Comparison of ENCODE assay signal across 9 cellular contexts in the genomic region with DNA sequence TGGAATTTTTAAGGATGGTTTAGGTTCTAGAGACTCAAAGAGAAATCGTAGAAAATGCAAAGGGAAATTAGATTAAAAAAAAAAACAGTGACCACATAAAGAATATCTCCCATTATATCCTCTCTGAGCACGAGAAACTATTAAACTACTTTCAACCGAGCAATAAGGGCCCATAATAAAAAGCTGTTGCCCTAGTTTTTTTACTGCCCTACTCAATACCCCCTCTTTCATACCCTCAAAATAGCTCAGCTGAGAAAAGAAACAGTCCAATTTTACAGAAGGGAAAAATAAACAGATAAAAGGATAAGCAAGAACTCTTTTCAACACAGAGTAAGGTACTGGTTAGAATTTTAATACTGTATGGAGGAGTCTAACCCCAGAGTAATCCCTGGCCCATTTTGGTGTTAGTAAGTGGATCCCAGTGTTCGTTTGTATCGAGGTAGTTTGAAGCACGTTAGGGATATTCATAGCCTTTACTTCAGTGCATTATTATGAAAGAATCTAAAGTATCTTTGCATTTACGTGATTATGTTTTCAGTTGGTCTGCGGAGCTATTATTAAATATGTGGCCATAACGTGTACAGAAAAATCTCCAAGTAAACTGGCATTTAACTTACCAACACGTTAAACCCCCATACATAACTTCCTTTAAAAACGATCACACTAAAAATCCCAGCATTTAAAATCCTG. TPM values are rescaled to one million over a fixed set of nuclear protein-coding genes. Genes with fewer than 3 reads are reported as not detected.
DNase-seq lines count a peak whose midpoint lies in the region; ATAC-seq and TF ChIP-seq lines count a peak whose summit lies in the region.
"Had no signal": no experiment of that assay in that cellular context is flagged by ENCODE, and none has a peak within 500 bp of the region (broad histone marks: within the 10 kb centered on the region; RNA-seq: fewer than 3 reads in every experiment).

No MANE protein-coding gene starts in this region.

- peak overlapping the region; percentile 78 to 97 (median 92) for H3K27ac ChIP-seq in Peyer's patch
- H3K27ac ChIP-seq in esophagus muscularis mucosa (replicated peaks in 1 of 4): peak overlapping the region; percentile 93 to 99 (median 96)
- peak overlapping the region; percentile 96 for H3K27ac ChIP-seq in rectal smooth muscle tissue (ENCODE audit: low read depth, low read length)

- DNase-seq in GM12865 (ENCODE audit: low read depth) (no peak), Peyer's patch (no peak), esophagus muscularis mucosa (ENCODE audit: extremely low spot score) (no peak), superior temporal gyrus (ENCODE audit: extremely low spot score) (no peak)

- no peak for ATAC-seq in HG03108 (IDR thresholded peaks at IDR 0.05; ENCODE audit: unreplicated experiment)
- ATAC-seq in GM19463 (IDR thresholded peaks at IDR 0.05; ENCODE audit: unreplicated experiment): no peak
- no peak for ATAC-seq in GM19324 (IDR thresholded peaks at IDR 0.05; ENCODE audit: low FRiP score, unreplicated experiment)

- H3K4me1 ChIP-seq in Peyer's patch: peaks cover 0 to 28% (median 4%) of the 10 kb centered on the region in 4 donors
- peaks cover 28 to 78% (median 64%) of the 10 kb centered on the region in 4 donors for H3K4me1 ChIP-seq in esophagus muscularis mucosa
- H3K4me1 ChIP-seq in rectal smooth muscle tissue (ENCODE audit: control insufficient read depth, insufficient read depth, low read length): peaks cover 15% of the 10 kb centered on the region

- H3K36me3 ChIP-seq in Peyer's patch: no peaks in the 10 kb centered on the region
- H3K36me3 ChIP-seq in esophagus muscularis mucosa: no peaks in the 10 kb centered on the region
- no peaks in the 10 kb centered on the region for H3K36me3 ChIP-seq in rectal smooth muscle tissue (ENCODE audit: control insufficient read depth, insufficient read depth, low read length)

- H3K9ac ChIP-seq in rectal smooth muscle tissue (ENCODE audit: low read length): peak overlapping the region; percentile 83

- TF ChIP-seq CTCF in GM12865 (IDR thresholded peaks at IDR 0.05; ENCODE audit: insufficient read depth, low read depth, low read length, missing control alignments): no peak
- TF ChIP-seq CTCF in Peyer's patch (IDR thresholded peaks at IDR 0.05): no peak
- TF ChIP-seq CTCF in esophagus muscularis mucosa (IDR thresholded peaks at IDR 0.05): no peak

- WGBS in esophagus muscularis mucosa: 33% methylated on average over 11 of the region's 11 CpGs

- intact Hi-C loops in esophagus muscularis mucosa (cut with DNase I): loop anchor here (2.0 to 5.0 kb wide), 2 partner anchors 63 to 83 kb away; partner anchors contain the start of gene RFESD

- TF ChIP-seq EP300 in esophagus muscularis mucosa (IDR thresholded peaks at IDR 0.05): no peak

- H3K9me3 ChIP-seq in Peyer's patch (no peaks in the 10 kb centered on the region), esophagus muscularis mucosa (no peaks in the 10 kb centered on the region)

- H3K4me3 ChIP-seq in GM12865 (ENCODE audit: low read depth, low read length) (peak overlapping the region; percentile 63), Peyer's patch (peak overlapping the region; percentile 54 to 93 (median 83)), esophagus muscularis mucosa (peak overlapping the region; percentile 72 to 92 (median 76)), rectal smooth muscle tissue (ENCODE audit: low read length) (peak overlapping the region; percentile 94)

- H3K27me3 ChIP-seq in Peyer's patch (no peaks in the 10 kb centered on the region), esophagus muscularis mucosa (no peaks in the 10 kb centered on the region), rectal smooth muscle tissue (ENCODE audit: control insufficient read depth, insufficient read depth, low read length) (no peaks in the 10 kb centered on the region)

- no peak for TF ChIP-seq POLR2A in Peyer's patch (IDR thresholded peaks at IDR 0.05)
- no peak for TF ChIP-seq POLR2A in esophagus muscularis mucosa (IDR thresholded peaks at IDR 0.05; ENCODE audit: low read depth)

RNA-seq across cellular contexts. Expression of gene RHOBTB3, which starts 1.0 kb away (rescaled TPM):
- total RNA-seq in Peyer's patch (10 to 100 TPM; 40.1 to 95.7 (median 71.0) TPM), esophagus muscularis mucosa (100 to 1,000 TPM in 1 of 4 donors, 10 to 100 TPM in 3; 72.9 to 165 (median 89.2) TPM)

RNA-seq across cellular contexts. Expression of gene SPATA9, which starts 47.4 kb away (rescaled TPM):
- total RNA-seq in Peyer's patch (not detected), esophagus muscularis mucosa (not detected)
- total RNA-seq: glomerular endothelial cell had no signal
